In genomic region chr6:62265906-62266305, GRCh38 we compare ENCODE assay signal across 34 cellular contexts. TPM values are rescaled to one million over a fixed set of nuclear protein-coding genes. Genes with fewer than 3 reads are reported as not detected.
"Had no signal": no experiment of that assay in that cellular context is flagged by ENCODE, and none has a peak within 500 bp of the region (broad histone marks: within the 10 kb centered on the region; RNA-seq: fewer than 3 reads in every experiment).

No MANE protein-coding gene starts in this region.

- H3K4me3 ChIP-seq: gastrocnemius medialis, lower lobe of right lung, ovary, prostate gland, right atrium auricular region, smooth muscle cell, suprapubic skin, tibial artery had no signal

- ATAC-seq: effector memory CD8-positive, alpha-beta T cell; gastrocnemius medialis; left lobe of liver; lower lobe of right lung; natural killer cell treated with Interleukin-12 subunit alpha and Interleukin-12 subunit beta and Interleukin-15 and Interleukin-18, amount 100 ng/mL, for 72 hours; T-helper 17 cell had no signal

- H3K27me3 Mint-ChIP-seq: activated CD4-positive, alpha-beta memory T cell treated with anti-CD3 and anti-CD28 coated beads, Interleukin-2, amount 10 ng/mL, durations not matched to agents 7 days and 5 days; activated CD4-positive, alpha-beta T cell treated with anti-CD3 and anti-CD28 coated beads, Interleukin-2, amount 10 ng/mL, durations not matched to agents 7 days and 5 days; activated naive CD4-positive, alpha-beta T cell treated with anti-CD3 and anti-CD28 coated beads, Interleukin-2, amount 10 ng/mL, durations not matched to agents 7 days and 5 days; activated naive CD8-positive, alpha-beta T cell treated with anti-CD3 and anti-CD28 coated beads, Interleukin-2, amount 10 ng/mL, durations not matched to agents 7 days and 5 days; activated T-cell treated with anti-CD3 and anti-CD28 coated beads, Interleukin-2, amount 50 U/mL, for 24 hours; effector memory CD8-positive, alpha-beta T cell; natural killer cell treated with Interleukin-12 subunit alpha and Interleukin-12 subunit beta and Interleukin-15 and Interleukin-18, amount 100 ng/mL, for 72 hours; T-helper 17 cell had no signal

- H3K36me3 ChIP-seq: brain microvascular endothelial cell, gastrocnemius medialis, lower lobe of right lung, neutrophil, ovary, prostate gland, right atrium auricular region, suprapubic skin, tibial artery had no signal

- H3K4me2 ChIP-seq: smooth muscle cell had no signal

- H3K9me3 ChIP-seq: gastrocnemius medialis, lower lobe of right lung, neutrophil, ovary, prostate gland, right atrium auricular region, suprapubic skin, tibial artery had no signal

- H3K4me1 ChIP-seq: gastrocnemius medialis, lower lobe of right lung, prostate gland, right atrium auricular region, suprapubic skin, tibial artery had no signal

- H3K27ac Mint-ChIP-seq: activated CD4-positive, alpha-beta memory T cell treated with anti-CD3 and anti-CD28 coated beads, Interleukin-2, amount 10 ng/mL, durations not matched to agents 7 days and 5 days; activated CD4-positive, alpha-beta T cell treated with anti-CD3 and anti-CD28 coated beads, Interleukin-2, amount 10 ng/mL, durations not matched to agents 7 days and 5 days; activated naive CD4-positive, alpha-beta T cell treated with anti-CD3 and anti-CD28 coated beads, Interleukin-2, amount 10 ng/mL, durations not matched to agents 7 days and 5 days; activated naive CD8-positive, alpha-beta T cell treated with anti-CD3 and anti-CD28 coated beads, Interleukin-2, amount 10 ng/mL, durations not matched to agents 7 days and 5 days; activated T-cell treated with anti-CD3 and anti-CD28 coated beads, Interleukin-2, amount 50 U/mL, for 24 hours; effector memory CD8-positive, alpha-beta T cell; natural killer cell treated with Interleukin-12 subunit alpha and Interleukin-12 subunit beta and Interleukin-15 and Interleukin-18, amount 100 ng/mL, for 72 hours; T-helper 17 cell had no signal

- DNase-seq: activated CD4-positive, alpha-beta memory T cell treated with anti-CD3 and anti-CD28 coated beads, Interleukin-2, amount 10 ng/mL, durations not matched to agents 7 days and 5 days; activated CD4-positive, alpha-beta T cell treated with anti-CD3 and anti-CD28 coated beads for 1 hour; activated CD4-positive, alpha-beta T cell treated with anti-CD3 and anti-CD28 coated beads, Interleukin-2, amount 10 ng/mL, durations not matched to agents 7 days and 5 days; activated CD8-positive, alpha-beta memory T cell treated with anti-CD3 and anti-CD28 coated beads, Interleukin-2, amount 50 U/mL, for 48 hours; activated gamma-delta T cell; activated naive CD4-positive, alpha-beta T cell treated with anti-CD3 and anti-CD28 coated beads, Interleukin-2, amount 10 ng/mL, durations not matched to agents 7 days and 5 days; activated naive CD8-positive, alpha-beta T cell treated with anti-CD3 and anti-CD28 coated beads, Interleukin-2, amount 10 ng/mL, durations not matched to agents 7 days and 5 days; activated T-cell treated with anti-CD3 and anti-CD28 coated beads, Interleukin-2, amount 50 U/mL, for 24 hours; brain microvascular endothelial cell; cortex of kidney; effector memory CD8-positive, alpha-beta T cell; erythroblast; gastrocnemius medialis; glutamatergic neuron; hypothalamus; kidney glomerular epithelial cell; lower lobe of right lung; mesenchymal stem cell; ovary; stimulated activated CD4-positive, alpha-beta T cell treated with anti-CD3 and anti-CD28 coated beads, Interleukin-1b, Interleukin-23, amount 100 ng/mL, for 48 hours; stimulated activated CD4-positive, alpha-beta T cell treated with anti-CD3 and anti-CD28 coated beads, Interleukin-4, amount 100 ng/mL, for 4 hours; stimulated activated CD8-positive, alpha-beta memory T cell treated with anti-CD3 and anti-CD28 coated beads, Interleukin-4, amount 100 ng/mL, for 48 hours; stimulated activated naive CD4-positive, alpha-beta T cell; T-helper 17 cell; T1000; tibial artery had no signal

- H3K27me3 ChIP-seq: brain microvascular endothelial cell, gastrocnemius medialis, neutrophil, ovary, right atrium auricular region, suprapubic skin, tibial artery had no signal

- H3K4me3 Mint-ChIP-seq: activated CD4-positive, alpha-beta memory T cell treated with anti-CD3 and anti-CD28 coated beads, Interleukin-2, amount 10 ng/mL, durations not matched to agents 7 days and 5 days; activated CD4-positive, alpha-beta T cell treated with anti-CD3 and anti-CD28 coated beads, Interleukin-2, amount 10 ng/mL, durations not matched to agents 7 days and 5 days; activated naive CD4-positive, alpha-beta T cell treated with anti-CD3 and anti-CD28 coated beads, Interleukin-2, amount 10 ng/mL, durations not matched to agents 7 days and 5 days; activated naive CD8-positive, alpha-beta T cell treated with anti-CD3 and anti-CD28 coated beads, Interleukin-2, amount 10 ng/mL, durations not matched to agents 7 days and 5 days; activated T-cell treated with anti-CD3 and anti-CD28 coated beads, Interleukin-2, amount 50 U/mL, for 24 hours; effector memory CD8-positive, alpha-beta T cell; natural killer cell treated with Interleukin-12 subunit alpha and Interleukin-12 subunit beta and Interleukin-15 and Interleukin-18, amount 100 ng/mL, for 72 hours; T-helper 17 cell had no signal

- H3K27ac ChIP-seq: brain microvascular endothelial cell, gastrocnemius medialis, lower lobe of right lung, neutrophil, ovary, prostate gland, right atrium auricular region, suprapubic skin, tibial artery had no signal

- H3K4me1 Mint-ChIP-seq: activated CD4-positive, alpha-beta memory T cell treated with anti-CD3 and anti-CD28 coated beads, Interleukin-2, amount 10 ng/mL, durations not matched to agents 7 days and 5 days; activated CD4-positive, alpha-beta T cell treated with anti-CD3 and anti-CD28 coated beads, Interleukin-2, amount 10 ng/mL, durations not matched to agents 7 days and 5 days; activated naive CD4-positive, alpha-beta T cell treated with anti-CD3 and anti-CD28 coated beads, Interleukin-2, amount 10 ng/mL, durations not matched to agents 7 days and 5 days; activated naive CD8-positive, alpha-beta T cell treated with anti-CD3 and anti-CD28 coated beads, Interleukin-2, amount 10 ng/mL, durations not matched to agents 7 days and 5 days; T-helper 17 cell had no signal

- H3K9me3 Mint-ChIP-seq: activated CD4-positive, alpha-beta memory T cell treated with anti-CD3 and anti-CD28 coated beads, Interleukin-2, amount 10 ng/mL, durations not matched to agents 7 days and 5 days; activated CD4-positive, alpha-beta T cell treated with anti-CD3 and anti-CD28 coated beads, Interleukin-2, amount 10 ng/mL, durations not matched to agents 7 days and 5 days; activated naive CD4-positive, alpha-beta T cell treated with anti-CD3 and anti-CD28 coated beads, Interleukin-2, amount 10 ng/mL, durations not matched to agents 7 days and 5 days; activated naive CD8-positive, alpha-beta T cell treated with anti-CD3 and anti-CD28 coated beads, Interleukin-2, amount 10 ng/mL, durations not matched to agents 7 days and 5 days; activated T-cell treated with anti-CD3 and anti-CD28 coated beads, Interleukin-2, amount 50 U/mL, for 24 hours; natural killer cell treated with Interleukin-12 subunit alpha and Interleukin-12 subunit beta and Interleukin-15 and Interleukin-18, amount 100 ng/mL, for 72 hours had no signal

- H3K36me3 Mint-ChIP-seq: activated naive CD4-positive, alpha-beta T cell treated with anti-CD3 and anti-CD28 coated beads, Interleukin-2, amount 10 ng/mL, durations not matched to agents 7 days and 5 days; activated naive CD8-positive, alpha-beta T cell treated with anti-CD3 and anti-CD28 coated beads, Interleukin-2, amount 10 ng/mL, durations not matched to agents 7 days and 5 days; natural killer cell treated with Interleukin-12 subunit alpha and Interleukin-12 subunit beta and Interleukin-15 and Interleukin-18, amount 100 ng/mL, for 72 hours had no signal

RNA-seq across cellular contexts. Expression of gene KHDRBS2, which starts 20.1 kb away (rescaled TPM):
- total RNA-seq: activated CD4-positive, alpha-beta memory T cell treated with anti-CD3 and anti-CD28 coated beads, Interleukin-2, amount 10 ng/mL, durations not matched to agents 7 days and 5 days; activated CD4-positive, alpha-beta T cell treated with anti-CD3 and anti-CD28 coated beads, Interleukin-2, amount 10 ng/mL, durations not matched to agents 7 days and 5 days; activated naive CD8-positive, alpha-beta T cell treated with anti-CD3 and anti-CD28 coated beads, Interleukin-2, amount 10 ng/mL, durations not matched to agents 7 days and 5 days; astrocyte; left lobe of liver; right atrium auricular region; suprapubic skin had no signal
